9 cellular contexts compared by ENCODE assay signal in the genomic region with DNA sequence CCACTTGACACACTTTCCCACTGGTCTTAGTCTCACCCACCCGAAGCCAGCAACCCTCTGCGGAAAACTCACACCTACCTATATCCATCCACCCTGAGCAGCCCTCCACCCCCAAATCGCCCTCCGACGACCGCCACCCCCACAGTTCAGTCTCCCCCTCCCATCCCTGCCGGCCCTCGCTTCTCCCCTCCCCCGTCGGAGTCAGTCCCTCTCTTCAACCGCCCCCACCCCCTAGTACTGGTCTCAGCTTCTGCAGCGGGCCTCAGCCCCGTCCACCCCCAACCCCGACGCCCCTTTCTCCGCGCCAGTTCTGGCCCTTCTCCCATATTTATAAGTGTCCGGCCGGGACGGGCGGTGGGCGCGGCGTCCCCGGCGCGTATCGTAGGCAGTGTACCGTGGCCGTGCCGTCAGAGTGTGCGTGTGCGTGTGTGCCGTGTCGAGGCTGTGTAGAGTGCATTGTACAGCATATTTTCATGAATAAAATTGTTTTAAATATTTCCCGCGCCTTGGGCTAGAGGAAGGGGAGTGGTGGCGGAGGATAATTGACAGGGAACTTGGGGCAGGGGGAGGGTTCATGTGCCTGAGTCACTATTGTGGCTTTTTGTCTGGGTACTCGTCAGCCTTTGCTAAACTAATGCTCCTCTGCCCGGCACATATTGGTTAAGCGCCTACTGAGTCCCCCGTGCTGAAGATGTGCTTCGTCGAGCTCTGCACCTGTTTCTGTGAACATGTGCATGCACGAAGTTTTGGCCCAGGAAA. TPM values are rescaled to one million over a fixed set of nuclear protein-coding genes. Genes with fewer than 3 reads are reported as not detected.
DNase-seq lines count a peak whose midpoint lies in the region; ATAC-seq, FAIRE-seq and TF ChIP-seq lines count a peak whose summit lies in the region.
"Had no signal": no experiment of that assay in that cellular context is flagged by ENCODE, and none has a peak within 500 bp of the region (broad histone marks: within the 10 kb centered on the region; RNA-seq: fewer than 3 reads in every experiment).

No MANE protein-coding gene starts in this region.

- no peak for DNase-seq in activated CD4-positive, alpha-beta memory T cell treated with anti-CD3 and anti-CD28 coated beads, Interleukin-2, amount 10 ng/mL, durations not matched to agents 7 days and 5 days
- DNase-seq in glutamatergic neuron: no peak
- peak; percentile 17 for DNase-seq in stimulated activated CD8-positive, alpha-beta memory T cell treated with anti-CD3 and anti-CD28 coated beads, Interleukin-12 subunit alpha, Interleukin-12 subunit beta, amount 100 ng/mL, for 4 hours (ENCODE audit: low read depth)
- no peak for DNase-seq in kidney
- DNase-seq in hepatic stellate cell (ENCODE audit: low spot score): no peak
- DNase-seq in BE2C: no peak

- H3K9me3 Mint-ChIP-seq in activated CD4-positive, alpha-beta memory T cell treated with anti-CD3 and anti-CD28 coated beads, Interleukin-2, amount 10 ng/mL, durations not matched to agents 7 days and 5 days: no peaks in the 10 kb centered on the region
- peaks cover 11% of the 10 kb centered on the region for H3K9me3 Mint-ChIP-seq in glutamatergic neuron (ENCODE audit: unreplicated experiment)

- POLR2A ChIA-PET in activated CD4-positive, alpha-beta memory T cell treated with anti-CD3 and anti-CD28 coated beads, Interleukin-2, amount 10 ng/mL, durations not matched to agents 7 days and 5 days (lab: Charles Lee): no interaction called here

- peaks cover 14% of the 10 kb centered on the region for H3K4me1 Mint-ChIP-seq in activated CD4-positive, alpha-beta memory T cell treated with anti-CD3 and anti-CD28 coated beads, Interleukin-2, amount 10 ng/mL, durations not matched to agents 7 days and 5 days
- H3K4me1 Mint-ChIP-seq in glutamatergic neuron (ENCODE audit: low read depth, unreplicated experiment): peaks cover 32% of the 10 kb centered on the region

- H3K4me3 ChIP-seq in HUES6 (ENCODE audit: low read depth, low read length) (peak overlapping the region; percentile 78), kidney (ENCODE audit: low read length in 2 of 2) (peak overlapping the region in 1 of 2 donors; percentile 41), BE2C (ENCODE audit: low read depth, low read length) (no peak overlapping the region)

- no peaks in the 10 kb centered on the region for H3K9me3 ChIP-seq in HUES6 (ENCODE audit: control insufficient read depth, insufficient read depth, low read depth, low read length)
- H3K9me3 ChIP-seq in kidney (ENCODE audit: control insufficient read depth in 1 of 2, low read length in 2 of 2): no peaks in the 10 kb centered on the region
- H3K9me3 ChIP-seq in BE2C: no peaks in the 10 kb centered on the region

- ATAC-seq in GM21381 (IDR thresholded peaks at IDR 0.05; ENCODE audit: unreplicated experiment): no peak

- H3K27me3 Mint-ChIP-seq in activated CD4-positive, alpha-beta memory T cell treated with anti-CD3 and anti-CD28 coated beads, Interleukin-2, amount 10 ng/mL, durations not matched to agents 7 days and 5 days: peaks cover 53% of the 10 kb centered on the region
- peaks cover 29% of the 10 kb centered on the region for H3K27me3 Mint-ChIP-seq in glutamatergic neuron (ENCODE audit: unreplicated experiment)

- H3K4me1 ChIP-seq in HUES6 (ENCODE audit: control insufficient read depth, insufficient read depth, low read length) (peaks cover 38% of the 10 kb centered on the region), kidney (ENCODE audit: control insufficient read depth in 1 of 2, insufficient read depth in 1 of 2, low read depth in 1 of 2, low read length in 2 of 2) (peaks cover 7 to 20% of the 10 kb centered on the region in 2 donors), BE2C (no peaks in the 10 kb centered on the region)

- no peak for TF ChIP-seq CTCF in glutamatergic neuron (IDR thresholded peaks at IDR 0.05; ENCODE audit: partially characterized antibody, unreplicated experiment)
- no peak for TF ChIP-seq CTCF in kidney (IDR thresholded peaks at IDR 0.05; ENCODE audit: borderline replicate concordance, extremely low read depth, insufficient read depth)
- no peak for TF ChIP-seq CTCF in BE2C (IDR thresholded peaks at IDR 0.05; ENCODE audit: low read depth, low read length)

- no peak overlapping the region for H3K27ac ChIP-seq in HUES6 (ENCODE audit: low read depth, low read length)
- peak overlapping the region in 1 of 2 donors; percentile 71 for H3K27ac ChIP-seq in kidney (ENCODE audit: low read depth in 2 of 2, low read length in 2 of 2)

- intact Hi-C loops in kidney (cut with DNase I): no loop called here

- peak overlapping the region; percentile 47 for H3K4me3 Mint-ChIP-seq in activated CD4-positive, alpha-beta memory T cell treated with anti-CD3 and anti-CD28 coated beads, Interleukin-2, amount 10 ng/mL, durations not matched to agents 7 days and 5 days
- H3K4me3 Mint-ChIP-seq in glutamatergic neuron (ENCODE audit: unreplicated experiment): peak overlapping the region; percentile 15

- H3K9ac ChIP-seq in HUES6 (ENCODE audit: low read length) (no peak overlapping the region), kidney (ENCODE audit: low read length in 2 of 2) (no peak overlapping the region)

- H3K36me3 ChIP-seq in HUES6 (ENCODE audit: control insufficient read depth, insufficient read depth, low read length): no peaks in the 10 kb centered on the region
- no peaks in the 10 kb centered on the region for H3K36me3 ChIP-seq in kidney (ENCODE audit: control insufficient read depth in 1 of 2, insufficient read depth in 2 of 2, low read length in 2 of 2)
- H3K36me3 ChIP-seq in BE2C: no peaks in the 10 kb centered on the region

- H3K27ac Mint-ChIP-seq in activated CD4-positive, alpha-beta memory T cell treated with anti-CD3 and anti-CD28 coated beads, Interleukin-2, amount 10 ng/mL, durations not matched to agents 7 days and 5 days: no peak overlapping the region
- H3K27ac Mint-ChIP-seq in glutamatergic neuron (ENCODE audit: unreplicated experiment): peak overlapping the region; percentile 18

- CTCF ChIA-PET in activated CD4-positive, alpha-beta memory T cell treated with anti-CD3 and anti-CD28 coated beads, Interleukin-2, amount 10 ng/mL, durations not matched to agents 7 days and 5 days (lab: Charles Lee): no interaction called here

- H3K36me3 Mint-ChIP-seq in activated CD4-positive, alpha-beta memory T cell treated with anti-CD3 and anti-CD28 coated beads, Interleukin-2, amount 10 ng/mL, durations not matched to agents 7 days and 5 days (ENCODE audit: low read depth): no peaks in the 10 kb centered on the region
- H3K36me3 Mint-ChIP-seq in glutamatergic neuron (ENCODE audit: unreplicated experiment): peaks cover 16% of the 10 kb centered on the region

- no peak for FAIRE-seq in kidney (lab: Jason Lieb, UNC)

- H3K27me3 ChIP-seq in HUES6 (ENCODE audit: control insufficient read depth, insufficient read depth, low read length): peaks cover 83% of the 10 kb centered on the region
- H3K27me3 ChIP-seq in BE2C: no peaks in the 10 kb centered on the region

RNA-seq across cellular contexts. Expression of a gene that starts 22.0 kb away (rescaled TPM):
- under 1 TPM in 1 of 2 experiments, not detected in 1; 0.20 TPM for total RNA-seq in activated CD4-positive, alpha-beta memory T cell treated with anti-CD3 and anti-CD28 coated beads, Interleukin-2, amount 10 ng/mL, durations not matched to agents 7 days and 5 days
- 11.7 TPM for total RNA-seq in glutamatergic neuron (ENCODE audit: unreplicated experiment)
- 1.0 TPM for total RNA-seq in kidney
- 0.47 TPM for polyA plus RNA-seq in kidney (ENCODE audit: insufficient read depth, low read depth, low replicate concordance)
- polyA plus RNA-seq in BE2C (2012; ENCODE audit: insufficient read depth, insufficient read length, low read depth): 29.1 TPM
- total RNA-seq: T-helper 1 cell treated with Interleukin-12 subunit alpha and Interleukin-12 subunit beta and Interleukin-4 antibody, amounts not matched to agents 30 ng/mL and 1 ng/mL, for 36 hours had no signal
